In the genomic region with DNA sequence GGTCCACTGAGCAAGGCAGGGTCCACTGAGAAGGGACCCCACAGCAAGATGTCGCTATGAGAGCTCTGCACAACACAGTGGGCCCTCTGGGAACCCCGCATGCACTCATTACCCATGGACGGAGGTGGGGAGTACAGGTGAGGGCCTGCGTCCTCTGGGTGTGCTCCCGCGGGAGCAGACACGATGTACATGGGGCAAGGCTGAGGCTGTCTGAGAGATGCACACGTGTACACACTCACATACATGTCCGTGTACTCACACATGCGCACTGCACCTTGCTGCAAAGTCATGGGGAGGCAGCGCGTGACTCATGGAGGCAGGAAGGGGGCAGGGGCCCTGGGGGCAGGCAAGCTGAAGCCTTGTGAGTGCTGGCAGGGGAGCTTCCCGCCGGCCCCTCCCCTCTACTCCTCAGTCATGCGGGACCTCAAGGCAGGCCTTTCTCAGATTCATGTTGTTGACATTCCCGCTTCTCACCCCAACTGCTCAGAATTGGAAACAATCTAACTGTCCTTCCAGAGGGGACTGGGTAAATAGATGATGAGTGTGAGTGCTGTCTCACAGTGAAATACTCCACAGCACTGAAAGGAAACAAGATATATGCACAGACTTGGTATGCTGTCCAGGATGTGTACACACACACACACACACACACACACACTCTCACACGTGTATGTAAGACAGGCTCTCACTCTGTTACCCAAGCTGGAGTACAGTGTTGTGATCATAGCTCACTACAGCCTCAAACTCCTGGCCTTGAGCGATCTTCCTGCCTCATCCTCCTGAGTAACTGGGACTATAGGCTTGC, we compare ENCODE assay signal across 1 cellular context.
TF ChIP-seq lines count a peak whose summit lies in the region.

No MANE protein-coding gene starts in this region.

TF ChIP-seq in HEK293, 187 proteins besides CTCF, POLR2A, EP300 and RAD21 (continued from another document):
- TF ChIP-seq GLIS2 (tag by site-specific recombination; IDR thresholded peaks at IDR 0.05) (peak; percentile 81), WT1 (tag by site-specific recombination; IDR thresholded peaks at IDR 0.05) (peak; percentile 95), ZNF585B (tag by site-specific recombination; IDR thresholded peaks at IDR 0.05) (no peak), TRIM28 (IDR thresholded peaks at IDR 0.05; ENCODE audit: borderline replicate concordance, low read length) (0 out of 2 replicates have a peak, but pooled peaks have one; percentile 21), SCRT2 (tag by site-specific recombination; IDR thresholded peaks at IDR 0.05) (no peak), ZNF629 (tag by site-specific recombination; IDR thresholded peaks at IDR 0.05) (peak; percentile 53; the same call in 1 of the 2 replicates), OSR2 (tag by site-specific recombination; IDR thresholded peaks at IDR 0.05) (0 out of 2 replicates have a peak, but pooled peaks have one; percentile 7), ZEB2 (tag by site-specific recombination; IDR thresholded peaks at IDR 0.05) (peak; percentile 59; the same call in 1 of the 2 replicates), GLIS1 (tag by site-specific recombination; IDR thresholded peaks at IDR 0.05) (peak; percentile 95), ZNF404 (tag by site-specific recombination; IDR thresholded peaks at IDR 0.05) (no peak), ZNF37A (tag by site-specific recombination; IDR thresholded peaks at IDR 0.05) (no peak), ZNF530 (tag by site-specific recombination; IDR thresholded peaks at IDR 0.05; ENCODE audit: low read depth) (no peak), ZNF324 (tag by site-specific recombination; IDR thresholded peaks at IDR 0.05) (0 out of 2 replicates have a peak, but pooled peaks have one; percentile 51), ZBTB17 (tag by site-specific recombination; IDR thresholded peaks at IDR 0.05) (peak; percentile 19; the same call in 1 of the 2 replicates), SP7 (tag by site-specific recombination; IDR thresholded peaks at IDR 0.05) (peak; percentile 82), PRDM1 (tag by site-specific recombination; IDR thresholded peaks at IDR 0.05) (peak; percentile 31; the same call in 1 of the 2 replicates), ZBTB48 (tag by site-specific recombination; IDR thresholded peaks at IDR 0.05) (no peak), MYNN (tag by site-specific recombination; IDR thresholded peaks at IDR 0.05; ENCODE audit: borderline replicate concordance) (peak; percentile 14; the same call in 1 of the 2 replicates), ZNF555 (tag by site-specific recombination; conservative IDR thresholded peaks at IDR 0.05) (no peak), ZNF548 (tag by site-specific recombination; IDR thresholded peaks at IDR 0.05) (no peak), ZFP3 (tag by site-specific recombination; IDR thresholded peaks at IDR 0.05; ENCODE audit: low read depth) (no peak), SP2 (tag by site-specific recombination; IDR thresholded peaks at IDR 0.05) (peak; percentile 40)
- TF ChIP-seq, protein P1, sequence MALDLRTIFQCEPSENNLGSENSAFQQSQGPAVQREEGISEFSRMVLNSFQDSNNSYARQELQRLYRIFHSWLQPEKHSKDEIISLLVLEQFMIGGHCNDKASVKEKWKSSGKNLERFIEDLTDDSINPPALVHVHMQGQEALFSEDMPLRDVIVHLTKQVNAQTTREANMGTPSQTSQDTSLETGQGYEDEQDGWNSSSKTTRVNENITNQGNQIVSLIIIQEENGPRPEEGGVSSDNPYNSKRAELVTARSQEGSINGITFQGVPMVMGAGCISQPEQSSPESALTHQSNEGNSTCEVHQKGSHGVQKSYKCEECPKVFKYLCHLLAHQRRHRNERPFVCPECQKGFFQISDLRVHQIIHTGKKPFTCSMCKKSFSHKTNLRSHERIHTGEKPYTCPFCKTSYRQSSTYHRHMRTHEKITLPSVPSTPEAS (tag by site-specific recombination; IDR thresholded peaks at IDR 0.05), result peak; percentile 95
- TF ChIP-seq, protein P2, sequence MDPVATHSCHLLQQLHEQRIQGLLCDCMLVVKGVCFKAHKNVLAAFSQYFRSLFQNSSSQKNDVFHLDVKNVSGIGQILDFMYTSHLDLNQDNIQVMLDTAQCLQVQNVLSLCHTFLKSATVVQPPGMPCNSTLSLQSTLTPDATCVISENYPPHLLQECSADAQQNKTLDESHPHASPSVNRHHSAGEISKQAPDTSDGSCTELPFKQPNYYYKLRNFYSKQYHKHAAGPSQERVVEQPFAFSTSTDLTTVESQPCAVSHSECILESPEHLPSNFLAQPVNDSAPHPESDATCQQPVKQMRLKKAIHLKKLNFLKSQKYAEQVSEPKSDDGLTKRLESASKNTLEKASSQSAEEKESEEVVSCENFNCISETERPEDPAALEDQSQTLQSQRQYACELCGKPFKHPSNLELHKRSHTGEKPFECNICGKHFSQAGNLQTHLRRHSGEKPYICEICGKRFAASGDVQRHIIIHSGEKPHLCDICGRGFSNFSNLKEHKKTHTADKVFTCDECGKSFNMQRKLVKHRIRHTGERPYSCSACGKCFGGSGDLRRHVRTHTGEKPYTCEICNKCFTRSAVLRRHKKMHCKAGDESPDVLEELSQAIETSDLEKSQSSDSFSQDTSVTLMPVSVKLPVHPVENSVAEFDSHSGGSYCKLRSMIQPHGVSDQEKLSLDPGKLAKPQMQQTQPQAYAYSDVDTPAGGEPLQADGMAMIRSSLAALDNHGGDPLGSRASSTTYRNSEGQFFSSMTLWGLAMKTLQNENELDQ (tag by site-specific recombination; IDR thresholded peaks at IDR 0.05; ENCODE audit: low read depth), result no peak
- TF ChIP-seq, protein P3, sequence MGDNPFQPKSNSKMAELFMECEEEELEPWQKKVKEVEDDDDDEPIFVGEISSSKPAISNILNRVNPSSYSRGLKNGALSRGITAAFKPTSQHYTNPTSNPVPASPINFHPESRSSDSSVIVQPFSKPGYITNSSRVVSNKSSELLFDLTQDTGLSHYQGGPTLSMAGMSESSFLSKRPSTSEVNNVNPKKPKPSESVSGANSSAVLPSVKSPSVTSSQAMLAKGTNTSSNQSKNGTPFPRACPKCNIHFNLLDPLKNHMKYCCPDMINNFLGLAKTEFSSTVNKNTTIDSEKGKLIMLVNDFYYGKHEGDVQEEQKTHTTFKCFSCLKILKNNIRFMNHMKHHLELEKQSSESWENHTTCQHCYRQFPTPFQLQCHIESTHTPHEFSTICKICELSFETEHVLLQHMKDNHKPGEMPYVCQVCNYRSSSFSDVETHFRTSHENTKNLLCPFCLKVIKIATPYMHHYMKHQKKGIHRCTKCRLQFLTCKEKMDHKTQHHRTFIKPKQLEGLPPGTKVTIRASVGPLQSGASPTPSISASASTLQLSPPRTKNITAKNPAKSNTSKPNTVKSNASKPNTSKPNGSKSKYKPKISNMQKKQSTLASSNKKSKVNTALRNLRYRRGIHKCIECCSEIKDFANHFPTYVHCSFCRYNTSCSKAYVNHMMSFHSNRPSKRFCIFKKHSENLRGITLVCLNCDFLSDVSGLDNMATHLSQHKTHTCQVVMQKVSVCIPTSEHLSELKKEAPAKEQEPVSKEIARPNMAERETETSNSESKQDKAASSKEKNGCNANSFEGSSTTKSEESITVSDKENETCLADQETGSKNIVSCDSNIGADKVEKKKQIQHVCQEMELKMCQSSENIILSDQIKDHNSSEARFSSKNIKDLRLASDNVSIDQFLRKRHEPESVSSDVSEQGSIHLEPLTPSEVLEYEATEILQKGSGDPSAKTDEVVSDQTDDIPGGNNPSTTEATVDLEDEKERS (tag by site-specific recombination; IDR thresholded peaks at IDR 0.05), result no peak
- TF ChIP-seq, protein P4, sequence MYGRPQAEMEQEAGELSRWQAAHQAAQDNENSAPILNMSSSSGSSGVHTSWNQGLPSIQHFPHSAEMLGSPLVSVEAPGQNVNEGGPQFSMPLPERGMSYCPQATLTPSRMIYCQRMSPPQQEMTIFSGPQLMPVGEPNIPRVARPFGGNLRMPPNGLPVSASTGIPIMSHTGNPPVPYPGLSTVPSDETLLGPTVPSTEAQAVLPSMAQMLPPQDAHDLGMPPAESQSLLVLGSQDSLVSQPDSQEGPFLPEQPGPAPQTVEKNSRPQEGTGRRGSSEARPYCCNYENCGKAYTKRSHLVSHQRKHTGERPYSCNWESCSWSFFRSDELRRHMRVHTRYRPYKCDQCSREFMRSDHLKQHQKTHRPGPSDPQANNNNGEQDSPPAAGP (tag by site-specific recombination; IDR thresholded peaks at IDR 0.05), result peak; percentile 80
- TF ChIP-seq, protein P5, sequence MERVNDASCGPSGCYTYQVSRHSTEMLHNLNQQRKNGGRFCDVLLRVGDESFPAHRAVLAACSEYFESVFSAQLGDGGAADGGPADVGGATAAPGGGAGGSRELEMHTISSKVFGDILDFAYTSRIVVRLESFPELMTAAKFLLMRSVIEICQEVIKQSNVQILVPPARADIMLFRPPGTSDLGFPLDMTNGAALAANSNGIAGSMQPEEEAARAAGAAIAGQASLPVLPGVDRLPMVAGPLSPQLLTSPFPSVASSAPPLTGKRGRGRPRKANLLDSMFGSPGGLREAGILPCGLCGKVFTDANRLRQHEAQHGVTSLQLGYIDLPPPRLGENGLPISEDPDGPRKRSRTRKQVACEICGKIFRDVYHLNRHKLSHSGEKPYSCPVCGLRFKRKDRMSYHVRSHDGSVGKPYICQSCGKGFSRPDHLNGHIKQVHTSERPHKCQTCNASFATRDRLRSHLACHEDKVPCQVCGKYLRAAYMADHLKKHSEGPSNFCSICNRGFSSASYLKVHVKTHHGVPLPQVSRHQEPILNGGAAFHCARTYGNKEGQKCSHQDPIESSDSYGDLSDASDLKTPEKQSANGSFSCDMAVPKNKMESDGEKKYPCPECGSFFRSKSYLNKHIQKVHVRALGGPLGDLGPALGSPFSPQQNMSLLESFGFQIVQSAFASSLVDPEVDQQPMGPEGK (tag by site-specific recombination; IDR thresholded peaks at IDR 0.05), result peak; percentile 75
- TF ChIP-seq, protein P6, sequence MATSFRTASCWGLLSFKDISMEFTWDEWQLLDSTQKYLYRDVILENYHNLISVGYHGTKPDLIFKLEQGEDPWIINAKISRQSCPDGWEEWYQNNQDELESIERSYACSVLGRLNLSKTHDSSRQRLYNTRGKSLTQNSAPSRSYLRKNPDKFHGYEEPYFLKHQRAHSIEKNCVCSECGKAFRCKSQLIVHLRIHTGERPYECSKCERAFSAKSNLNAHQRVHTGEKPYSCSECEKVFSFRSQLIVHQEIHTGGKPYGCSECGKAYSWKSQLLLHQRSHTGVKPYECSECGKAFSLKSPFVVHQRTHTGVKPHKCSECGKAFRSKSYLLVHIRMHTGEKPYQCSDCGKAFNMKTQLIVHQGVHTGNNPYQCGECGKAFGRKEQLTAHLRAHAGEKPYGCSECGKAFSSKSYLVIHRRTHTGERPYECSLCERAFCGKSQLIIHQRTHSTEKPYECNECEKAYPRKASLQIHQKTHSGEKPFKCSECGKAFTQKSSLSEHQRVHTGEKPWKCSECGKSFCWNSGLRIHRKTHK (tag by site-specific recombination; IDR thresholded peaks at IDR 0.05), result no peak
- TF ChIP-seq, protein P7, sequence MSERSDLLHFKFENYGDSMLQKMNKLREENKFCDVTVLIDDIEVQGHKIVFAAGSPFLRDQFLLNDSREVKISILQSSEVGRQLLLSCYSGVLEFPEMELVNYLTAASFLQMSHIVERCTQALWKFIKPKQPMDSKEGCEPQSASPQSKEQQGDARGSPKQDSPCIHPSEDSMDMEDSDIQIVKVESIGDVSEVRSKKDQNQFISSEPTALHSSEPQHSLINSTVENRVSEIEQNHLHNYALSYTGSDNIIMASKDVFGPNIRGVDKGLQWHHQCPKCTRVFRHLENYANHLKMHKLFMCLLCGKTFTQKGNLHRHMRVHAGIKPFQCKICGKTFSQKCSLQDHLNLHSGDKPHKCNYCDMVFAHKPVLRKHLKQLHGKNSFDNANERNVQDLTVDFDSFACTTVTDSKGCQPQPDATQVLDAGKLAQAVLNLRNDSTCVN (tag by site-specific recombination; optimal IDR thresholded peaks at IDR 0.05), result peak; percentile 22
- TF ChIP-seq, protein P8, sequence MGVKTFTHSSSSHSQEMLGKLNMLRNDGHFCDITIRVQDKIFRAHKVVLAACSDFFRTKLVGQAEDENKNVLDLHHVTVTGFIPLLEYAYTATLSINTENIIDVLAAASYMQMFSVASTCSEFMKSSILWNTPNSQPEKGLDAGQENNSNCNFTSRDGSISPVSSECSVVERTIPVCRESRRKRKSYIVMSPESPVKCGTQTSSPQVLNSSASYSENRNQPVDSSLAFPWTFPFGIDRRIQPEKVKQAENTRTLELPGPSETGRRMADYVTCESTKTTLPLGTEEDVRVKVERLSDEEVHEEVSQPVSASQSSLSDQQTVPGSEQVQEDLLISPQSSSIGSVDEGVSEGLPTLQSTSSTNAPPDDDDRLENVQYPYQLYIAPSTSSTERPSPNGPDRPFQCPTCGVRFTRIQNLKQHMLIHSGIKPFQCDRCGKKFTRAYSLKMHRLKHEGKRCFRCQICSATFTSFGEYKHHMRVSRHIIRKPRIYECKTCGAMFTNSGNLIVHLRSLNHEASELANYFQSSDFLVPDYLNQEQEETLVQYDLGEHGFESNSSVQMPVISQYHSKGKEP (tag by site-specific recombination; IDR thresholded peaks at IDR 0.05), result peak; percentile 62; the same call in 1 of the 2 replicates
